In genomic region chr14:68623307-68623706, GRCh38 we compare ENCODE assay signal across 1 cellular context.
TF ChIP-seq lines count a peak whose summit lies in the region.

No MANE protein-coding gene starts in this region.

TF ChIP-seq in GM12878, 131 proteins besides CTCF, POLR2A, EP300 and RAD21:
- TF ChIP-seq SMAD1 (IDR thresholded peaks at IDR 0.05; ENCODE audit: low read depth, partially characterized antibody), result no peak
- TF ChIP-seq MYB (IDR thresholded peaks at IDR 0.05; ENCODE audit: borderline replicate concordance, low read depth, low read length), result no peak
- no peak for TF ChIP-seq TCF3 (IDR thresholded peaks at IDR 0.05; ENCODE audit: borderline replicate concordance, insufficient read depth, low read depth, low read length)
- no peak for TF ChIP-seq POU2F2 (IDR thresholded peaks at IDR 0.05; ENCODE audit: borderline replicate concordance, low read depth, low read length)
- TF ChIP-seq TCF7 (IDR thresholded peaks at IDR 0.05; ENCODE audit: borderline replicate concordance), result no peak
- no peak for TF ChIP-seq PAX8 (IDR thresholded peaks at IDR 0.05)
- TF ChIP-seq MYC (IDR thresholded peaks at IDR 0.05; ENCODE audit: insufficient read depth, insufficient read length, insufficient replicate concordance, low read length, severe bottlenecking), result no peak
- no peak for TF ChIP-seq YY1 (IDR thresholded peaks at IDR 0.05; ENCODE audit: low read depth, low read length)
- TF ChIP-seq, protein P1, sequence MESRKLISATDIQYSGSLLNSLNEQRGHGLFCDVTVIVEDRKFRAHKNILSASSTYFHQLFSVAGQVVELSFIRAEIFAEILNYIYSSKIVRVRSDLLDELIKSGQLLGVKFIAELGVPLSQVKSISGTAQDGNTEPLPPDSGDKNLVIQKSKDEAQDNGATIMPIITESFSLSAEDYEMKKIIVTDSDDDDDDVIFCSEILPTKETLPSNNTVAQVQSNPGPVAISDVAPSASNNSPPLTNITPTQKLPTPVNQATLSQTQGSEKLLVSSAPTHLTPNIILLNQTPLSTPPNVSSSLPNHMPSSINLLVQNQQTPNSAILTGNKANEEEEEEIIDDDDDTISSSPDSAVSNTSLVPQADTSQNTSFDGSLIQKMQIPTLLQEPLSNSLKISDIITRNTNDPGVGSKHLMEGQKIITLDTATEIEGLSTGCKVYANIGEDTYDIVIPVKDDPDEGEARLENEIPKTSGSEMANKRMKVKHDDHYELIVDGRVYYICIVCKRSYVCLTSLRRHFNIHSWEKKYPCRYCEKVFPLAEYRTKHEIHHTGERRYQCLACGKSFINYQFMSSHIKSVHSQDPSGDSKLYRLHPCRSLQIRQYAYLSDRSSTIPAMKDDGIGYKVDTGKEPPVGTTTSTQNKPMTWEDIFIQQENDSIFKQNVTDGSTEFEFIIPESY (IDR thresholded peaks at IDR 0.05), result no peak
- no peak for TF ChIP-seq ZNF622 (IDR thresholded peaks at IDR 0.05)
- TF ChIP-seq ZBTB40 (IDR thresholded peaks at IDR 0.05; ENCODE audit: borderline replicate concordance), result no peak
- no peak for TF ChIP-seq SPI1 (IDR thresholded peaks at IDR 0.05; ENCODE audit: borderline replicate concordance, insufficient read depth, low read depth, low read length)
- no peak for TF ChIP-seq LARP7 (IDR thresholded peaks at IDR 0.05)
- TF ChIP-seq NR2C2 (IDR thresholded peaks at IDR 0.05; ENCODE audit: borderline replicate concordance, control insufficient read depth, insufficient read length, low read depth), result no peak
- TF ChIP-seq ZBTB11 (CRISPR knock-in tag; IDR thresholded peaks at IDR 0.05), result no peak
- TF ChIP-seq PAX5 (IDR thresholded peaks at IDR 0.05; ENCODE audit: borderline replicate concordance, low read depth, low read length), result no peak
- TF ChIP-seq GABPA (IDR thresholded peaks at IDR 0.05; ENCODE audit: low read depth), result no peak
